Comparison of ENCODE assay signal across 9 cellular contexts in genomic region chrX:78333521-78333920, GRCh38. TPM values are rescaled to one million over a fixed set of nuclear protein-coding genes. Genes with fewer than 3 reads are reported as not detected.
DNase-seq lines count a peak whose midpoint lies in the region; ATAC-seq and TF ChIP-seq lines count a peak whose summit lies in the region.
"Had no signal": no experiment of that assay in that cellular context is flagged by ENCODE, and none has a peak within 500 bp of the region (broad histone marks: within the 10 kb centered on the region; RNA-seq: fewer than 3 reads in every experiment).

No MANE protein-coding gene starts in this region.

- H3K79me2 ChIP-seq in PC-3 (ENCODE audit: low read length), result no peaks in the 10 kb centered on the region

- no peak overlapping the region for H2AFZ ChIP-seq in PC-3 (ENCODE audit: low read length)

- CTCF ChIA-PET in PC-3 (lab: Charles Lee), result interaction anchor here (0.6 kb wide), 1 partner anchor 50 kb away, joined by 3 read pairs; no protein-coding TSS in a partner anchor

- no peaks in the 10 kb centered on the region for H3K27me3 ChIP-seq in PC-3 (ENCODE audit: low read length)
- no peaks in the 10 kb centered on the region for H3K27me3 ChIP-seq in prostate gland (replicated peaks; ENCODE audit: insufficient read depth)

- peaks cover 3% of the 10 kb centered on the region for H3K9me3 Mint-ChIP-seq in activated T-cell treated with anti-CD3 and anti-CD28 coated beads, Interleukin-2, amount 50 U/mL, for 24 hours

- H3K9me3 ChIP-seq in PC-3 (ENCODE audit: low read length) (no peaks in the 10 kb centered on the region), prostate gland (no peaks in the 10 kb centered on the region)

- peak; percentile 68 for ATAC-seq in HG02588 (IDR thresholded peaks at IDR 0.05; ENCODE audit: unreplicated experiment)
- peak; percentile 81 for ATAC-seq in PC-3
- ATAC-seq in left ventricle myocardium superior, result no peak

- no peaks in the 10 kb centered on the region for H3F3A ChIP-seq in PC-3 (ENCODE audit: low read length, unreplicated experiment)

- no peak overlapping the region for H3K4me2 ChIP-seq in PC-3 (ENCODE audit: low read length)

- peaks cover 23% of the 10 kb centered on the region for H3K27me3 Mint-ChIP-seq in activated T-cell treated with anti-CD3 and anti-CD28 coated beads, Interleukin-2, amount 50 U/mL, for 24 hours

- H3K4me1 ChIP-seq in PC-3 (ENCODE audit: insufficient read depth, low read length) (no peaks in the 10 kb centered on the region; the same call in 1 of the 2 replicates), prostate gland (replicated peaks) (no peaks in the 10 kb centered on the region)

- POLR2A ChIA-PET in PC-3 (lab: Charles Lee; ENCODE audit: unreplicated experiment), result interaction anchor here (0.6 kb wide), 1 partner anchor 60 kb away, joined by 6 read pairs; no protein-coding TSS in a partner anchor

- H3K4me3 ChIP-seq in PC-3 (ENCODE audit: low read length) (no peak overlapping the region), prostate gland (no peak overlapping the region)

- H3K4me3 Mint-ChIP-seq in activated T-cell treated with anti-CD3 and anti-CD28 coated beads, Interleukin-2, amount 50 U/mL, for 24 hours, result no peak overlapping the region

- intact Hi-C loops in PC-3 (cut with micrococcal nuclease) (loop anchor here (5.0 to 10.0 kb wide), 2 partner anchors 44 to 181 kb away; no protein-coding TSS in a partner anchor), prostate gland (cut with DNase I) (no loop called here), left ventricle myocardium superior (cut with micrococcal nuclease) (no loop called here)

- no peaks in the 10 kb centered on the region for H3K36me3 ChIP-seq in PC-3 (ENCODE audit: low read depth, low read length)
- no peaks in the 10 kb centered on the region for H3K36me3 ChIP-seq in prostate gland

- H3K27ac ChIP-seq in PC-3 (ENCODE audit: low read length) (no peak overlapping the region), prostate gland (peak overlapping the region in 1 of 2 donors; percentile 23)
- H3K27ac ChIP-seq: C4-2B had no signal

- DNase-seq in activated T-cell treated with anti-CD3 and anti-CD28 coated beads, Interleukin-2, amount 50 U/mL, for 24 hours, result no peak
- no peak for DNase-seq in activated T-cell treated with anti-CD3 and anti-CD28 coated beads, Interleukin-2, amount 50 U/mL, for 48 hours
- peak; percentile 4 for DNase-seq in PC-3
- DNase-seq in prostate gland (ENCODE audit: low spot score), result peak; percentile 7
- no peak for DNase-seq in left ventricle myocardium superior
- no peak for DNase-seq in hippocampal formation (lab: John Stamatoyannopoulos, UW)
- DNase-seq in occipital lobe (lab: John Stamatoyannopoulos, UW), result no peak

- no peak for TF ChIP-seq CTCF in PC-3 (conservative IDR thresholded peaks at IDR 0.05; ENCODE audit: low read depth, low read length)
- no peak for TF ChIP-seq CTCF in prostate gland (IDR thresholded peaks at IDR 0.05)

- peak overlapping the region; percentile 42 for H3K27ac Mint-ChIP-seq in activated T-cell treated with anti-CD3 and anti-CD28 coated beads, Interleukin-2, amount 50 U/mL, for 24 hours

- peaks cover 63% of the 10 kb centered on the region for H3K4me1 Mint-ChIP-seq in activated T-cell treated with anti-CD3 and anti-CD28 coated beads, Interleukin-2, amount 50 U/mL, for 24 hours (ENCODE audit: low read depth)

- no TSS peak for BruUV-seq in PC-3 (replicated peaks; lab: Mats Ljungman, UMichigan)

- no peak overlapping the region for H3K9ac ChIP-seq in PC-3 (ENCODE audit: low read length)

- no peaks in the 10 kb centered on the region for H3K36me3 Mint-ChIP-seq in activated T-cell treated with anti-CD3 and anti-CD28 coated beads, Interleukin-2, amount 50 U/mL, for 24 hours (ENCODE audit: low read depth)

- no peaks in the 10 kb centered on the region for H3K9me2 ChIP-seq in PC-3 (replicated peaks; ENCODE audit: low read length)

- no peaks in the 10 kb centered on the region for H4K20me1 ChIP-seq in PC-3 (ENCODE audit: low read length)

- TF ChIP-seq POLR2A in prostate gland (IDR thresholded peaks at IDR 0.05), result no peak

RNA-seq across cellular contexts. Expression of gene CYSLTR1, which starts 6.1 kb away (rescaled TPM):
- total RNA-seq in PC-3 (2014; rRNA removed), result not detected in 2 replicates
- total RNA-seq in prostate gland, result 1 to 10 TPM in 1 of 2 donors, under 1 TPM in 1; 0.97 to 1.5 TPM
- 1.6 TPM for total RNA-seq in left ventricle myocardium superior
- total RNA-seq in occipital lobe, result 1.2 TPM

Comparison
In these comparisons a context has a peak if more than half of its experiments do, and no peak if none do; other contexts are left out.
1. DNase-seq: peak in PC-3 (single experiment) and prostate gland (single experiment); none in activated T-cell treated with anti-CD3 and anti-CD28 coated beads, Interleukin-2, amount 50 U/mL, for 24 hours (single experiment), activated T-cell treated with anti-CD3 and anti-CD28 coated beads, Interleukin-2, amount 50 U/mL, for 48 hours (0 of 2), left ventricle myocardium superior (single experiment), hippocampal formation (0 of 2) and occipital lobe (single experiment).